In the genomic region with DNA sequence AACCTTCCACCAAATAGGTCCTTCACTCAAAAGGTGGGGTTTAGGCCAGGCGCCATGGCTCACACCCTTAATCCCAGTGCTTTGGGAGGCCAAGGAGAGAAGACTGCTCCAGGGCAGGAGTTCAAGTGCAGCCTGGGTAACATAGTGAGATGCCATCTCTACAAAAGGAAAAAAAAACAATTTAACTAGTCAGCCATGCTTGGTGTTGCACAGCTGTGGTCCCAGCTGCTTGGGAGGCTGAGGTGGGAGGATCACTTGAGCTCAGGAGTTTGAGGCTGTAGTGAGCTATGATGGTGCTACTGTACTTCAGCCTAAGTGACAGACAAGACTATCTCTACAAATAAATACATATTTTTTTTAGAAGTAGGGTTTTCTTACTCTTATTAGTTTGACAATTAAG, we compare ENCODE assay signal across 18 cellular contexts.
"Had no signal": no experiment of that assay in that cellular context is flagged by ENCODE, and none has a peak within 500 bp of the region (broad histone marks: within the 10 kb centered on the region; RNA-seq: fewer than 3 reads in every experiment).

No MANE protein-coding gene starts in this region.

- H3K27ac ChIP-seq: coronary artery, stomach, testis, upper lobe of left lung, VCaP had no signal

- H3K9me3 Mint-ChIP-seq: activated naive CD4-positive, alpha-beta T cell treated with anti-CD3 and anti-CD28 coated beads, Interleukin-2, amount 50 U/mL, for 24 hours; activated T-cell treated with anti-CD3 and anti-CD28 coated beads, Interleukin-2, amount 50 U/mL, for 24 hours; neural crest cell; T-cell had no signal

- DNase-seq: activated CD4-positive, alpha-beta T cell treated with anti-CD3 and anti-CD28 coated beads, Interleukin-2, amount 50 U/mL, for 48 hours; activated CD8-positive, alpha-beta memory T cell treated with anti-CD3 and anti-CD28 coated beads, Interleukin-2, amount 10 ng/mL, durations not matched to agents 7 days and 5 days; activated T-cell treated with anti-CD3 and anti-CD28 coated beads, Interleukin-2, amount 50 U/mL, for 24 hours; central memory CD4-positive, alpha-beta T cell; effector CD4-positive, alpha-beta T cell; kidney glomerular epithelial cell; sigmoid colon; stimulated activated CD4-positive, alpha-beta T cell treated with anti-CD3 and anti-CD28 coated beads, Interleukin-12 subunit alpha, Interleukin-12 subunit beta, amount 100 ng/mL, for 4 hours; stimulated activated CD4-positive, alpha-beta T cell treated with anti-CD3 and anti-CD28 coated beads, Interleukin-2, amount 100 ng/mL, for 24 hours; stomach; T-cell; testis; upper lobe of left lung had no signal

- H3K4me3 ChIP-seq: coronary artery, esophagus muscularis mucosa, sigmoid colon, stomach, testis, upper lobe of left lung had no signal

- H3K4me3 Mint-ChIP-seq: activated CD8-positive, alpha-beta memory T cell treated with anti-CD3 and anti-CD28 coated beads, Interleukin-2, amount 10 ng/mL, durations not matched to agents 7 days and 5 days; activated naive CD4-positive, alpha-beta T cell treated with anti-CD3 and anti-CD28 coated beads, Interleukin-2, amount 50 U/mL, for 24 hours; activated T-cell treated with anti-CD3 and anti-CD28 coated beads, Interleukin-2, amount 50 U/mL, for 24 hours; neural crest cell; T-cell had no signal

- H3K9me3 ChIP-seq: esophagus muscularis mucosa, sigmoid colon, stomach, testis, upper lobe of left lung had no signal

- H3K4me1 Mint-ChIP-seq: activated CD8-positive, alpha-beta memory T cell treated with anti-CD3 and anti-CD28 coated beads, Interleukin-2, amount 10 ng/mL, durations not matched to agents 7 days and 5 days; activated naive CD4-positive, alpha-beta T cell treated with anti-CD3 and anti-CD28 coated beads, Interleukin-2, amount 50 U/mL, for 24 hours had no signal

- H3K27me3 ChIP-seq: esophagus muscularis mucosa, sigmoid colon, stomach, testis, upper lobe of left lung had no signal

- H3K27ac Mint-ChIP-seq: activated CD8-positive, alpha-beta memory T cell treated with anti-CD3 and anti-CD28 coated beads, Interleukin-2, amount 10 ng/mL, durations not matched to agents 7 days and 5 days; activated naive CD4-positive, alpha-beta T cell treated with anti-CD3 and anti-CD28 coated beads, Interleukin-2, amount 50 U/mL, for 24 hours; activated T-cell treated with anti-CD3 and anti-CD28 coated beads, Interleukin-2, amount 50 U/mL, for 24 hours; T-cell had no signal

- H3K36me3 Mint-ChIP-seq: activated CD8-positive, alpha-beta memory T cell treated with anti-CD3 and anti-CD28 coated beads, Interleukin-2, amount 10 ng/mL, durations not matched to agents 7 days and 5 days had no signal

- ATAC-seq: activated CD8-positive, alpha-beta memory T cell treated with anti-CD3 and anti-CD28 coated beads, Interleukin-2, amount 10 ng/mL, durations not matched to agents 7 days and 5 days; T-cell had no signal

- H3K27me3 Mint-ChIP-seq: activated CD8-positive, alpha-beta memory T cell treated with anti-CD3 and anti-CD28 coated beads, Interleukin-2, amount 10 ng/mL, durations not matched to agents 7 days and 5 days; activated naive CD4-positive, alpha-beta T cell treated with anti-CD3 and anti-CD28 coated beads, Interleukin-2, amount 50 U/mL, for 24 hours; activated T-cell treated with anti-CD3 and anti-CD28 coated beads, Interleukin-2, amount 50 U/mL, for 24 hours; T-cell had no signal

- H3K4me1 ChIP-seq: stomach, testis, upper lobe of left lung had no signal

- H3K36me3 ChIP-seq: esophagus muscularis mucosa, sigmoid colon, stomach had no signal
